Comparison of ENCODE assay signal across 1 cellular context in the genomic region with DNA sequence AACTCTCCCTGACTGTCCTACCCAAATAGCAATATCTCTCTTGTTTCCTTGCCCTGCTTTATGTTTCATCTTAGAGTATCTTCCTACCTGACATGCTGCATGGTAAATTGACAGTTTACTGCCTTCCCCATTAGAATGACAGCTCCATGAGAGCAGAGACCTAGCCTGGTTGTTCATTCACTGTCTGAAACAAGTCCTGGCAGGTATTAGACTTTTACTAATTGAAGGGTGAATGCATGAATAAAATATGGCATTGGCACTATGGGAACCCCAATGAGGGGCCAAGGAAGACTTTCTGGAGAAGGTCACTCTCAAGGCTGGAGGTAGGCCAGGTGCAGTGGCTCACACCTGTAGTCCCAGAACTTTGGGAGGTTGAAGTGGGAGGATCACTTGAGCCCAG.
TF ChIP-seq lines count a peak whose summit lies in the region.

No MANE protein-coding gene starts in this region.

TF ChIP-seq in IMR-90, 13 proteins besides CTCF, POLR2A, EP300 and RAD21:
- TF ChIP-seq, protein P1, sequence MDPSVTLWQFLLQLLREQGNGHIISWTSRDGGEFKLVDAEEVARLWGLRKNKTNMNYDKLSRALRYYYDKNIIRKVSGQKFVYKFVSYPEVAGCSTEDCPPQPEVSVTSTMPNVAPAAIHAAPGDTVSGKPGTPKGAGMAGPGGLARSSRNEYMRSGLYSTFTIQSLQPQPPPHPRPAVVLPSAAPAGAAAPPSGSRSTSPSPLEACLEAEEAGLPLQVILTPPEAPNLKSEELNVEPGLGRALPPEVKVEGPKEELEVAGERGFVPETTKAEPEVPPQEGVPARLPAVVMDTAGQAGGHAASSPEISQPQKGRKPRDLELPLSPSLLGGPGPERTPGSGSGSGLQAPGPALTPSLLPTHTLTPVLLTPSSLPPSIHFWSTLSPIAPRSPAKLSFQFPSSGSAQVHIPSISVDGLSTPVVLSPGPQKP (IDR thresholded peaks at IDR 0.05; ENCODE audit: borderline replicate concordance, low read depth, low read length) = no peak
- TF ChIP-seq CEBPB (IDR thresholded peaks at IDR 0.05; ENCODE audit: low read depth, low read length) (no peak), MXI1 (IDR thresholded peaks at IDR 0.05; ENCODE audit: borderline replicate concordance, low read depth, low read length) (no peak), MAFK (IDR thresholded peaks at IDR 0.05; ENCODE audit: low read depth, low read length) (no peak), RCOR1 (IDR thresholded peaks at IDR 0.05; ENCODE audit: insufficient replicate concordance, low read length) (no peak), CHD1 (IDR thresholded peaks at IDR 0.05; ENCODE audit: low read depth, low read length) (no peak), RFX5 (IDR thresholded peaks at IDR 0.05; ENCODE audit: low read depth, low read length) (no peak), NFE2L2 (IDR thresholded peaks at IDR 0.05; ENCODE audit: low read depth, low read length) (no peak), SMC3 (IDR thresholded peaks at IDR 0.05; ENCODE audit: low read depth, low read length) (no peak), FOS (IDR thresholded peaks at IDR 0.05; ENCODE audit: low read depth, low read length) (no peak), MAZ (IDR thresholded peaks at IDR 0.05; ENCODE audit: borderline replicate concordance, low read depth, low read length) (no peak)
- TF ChIP-seq, protein P2, sequence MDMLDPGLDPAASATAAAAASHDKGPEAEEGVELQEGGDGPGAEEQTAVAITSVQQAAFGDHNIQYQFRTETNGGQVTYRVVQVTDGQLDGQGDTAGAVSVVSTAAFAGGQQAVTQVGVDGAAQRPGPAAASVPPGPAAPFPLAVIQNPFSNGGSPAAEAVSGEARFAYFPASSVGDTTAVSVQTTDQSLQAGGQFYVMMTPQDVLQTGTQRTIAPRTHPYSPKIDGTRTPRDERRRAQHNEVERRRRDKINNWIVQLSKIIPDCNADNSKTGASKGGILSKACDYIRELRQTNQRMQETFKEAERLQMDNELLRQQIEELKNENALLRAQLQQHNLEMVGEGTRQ (IDR thresholded peaks at IDR 0.05; ENCODE audit: low read depth, low read length) = no peak
